Comparison of ENCODE assay signal across 1 cellular context in genomic region chr12:68100241-68100640, GRCh38.
TF ChIP-seq lines count a peak whose summit lies in the region.

No MANE protein-coding gene starts in this region.

TF ChIP-seq in K562, 482 proteins besides CTCF, POLR2A, EP300 and RAD21 (continued from another document):
- no peak for TF ChIP-seq PBX2 (CRISPR knock-in tag; IDR thresholded peaks at IDR 0.05; ENCODE audit: low read depth)
- peak; percentile 57 for TF ChIP-seq PBX2 (tag; conservative IDR thresholded peaks at IDR 0.05; ENCODE audit: low read depth)
